In the genomic region with DNA sequence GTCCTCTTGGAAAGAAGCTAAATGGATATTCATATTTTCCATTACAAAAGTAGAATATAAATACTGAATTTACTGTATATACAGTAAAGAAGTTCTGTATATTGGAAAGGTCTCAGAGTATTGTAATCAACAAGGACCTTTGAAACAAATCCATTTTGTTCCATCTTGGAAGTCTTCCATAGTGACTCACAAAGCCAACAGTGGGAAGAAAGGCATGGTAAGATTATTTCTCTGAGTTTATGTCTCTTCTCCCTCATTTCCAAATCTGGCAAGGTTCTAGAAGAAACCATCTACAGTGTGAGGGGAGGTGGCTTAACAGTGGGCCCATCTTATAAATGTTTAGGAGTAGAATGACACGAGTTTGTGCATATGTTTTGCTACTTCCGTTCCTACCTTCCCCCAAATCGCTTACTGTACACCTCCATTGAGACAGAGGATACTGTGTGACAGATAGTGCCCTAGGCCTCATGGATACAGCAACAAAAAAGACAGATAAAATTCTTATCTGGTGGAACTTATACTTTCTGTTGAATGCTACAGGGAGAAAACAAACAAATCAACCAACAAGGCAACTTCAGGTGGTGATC, we compare ENCODE assay signal across 3 cellular contexts.
TF ChIP-seq lines count a peak whose summit lies in the region.

No MANE protein-coding gene starts in this region.

TF ChIP-seq in IMR-90, 13 proteins besides CTCF, POLR2A, EP300 and RAD21:
- TF ChIP-seq FOS (IDR thresholded peaks at IDR 0.05; ENCODE audit: low read depth, low read length): peak; percentile 51; the same call in 1 of the 2 replicates
- no peak for TF ChIP-seq SMC3 (IDR thresholded peaks at IDR 0.05; ENCODE audit: low read depth, low read length)
- 0 out of 2 replicates have a peak, but pooled peaks have one; percentile 4 for TF ChIP-seq BHLHE40 (IDR thresholded peaks at IDR 0.05; ENCODE audit: low read depth, low read length)

TF ChIP-seq in K562, 482 proteins besides CTCF, POLR2A, EP300 and RAD21 (continues in another document):
- TF ChIP-seq, protein P1, sequence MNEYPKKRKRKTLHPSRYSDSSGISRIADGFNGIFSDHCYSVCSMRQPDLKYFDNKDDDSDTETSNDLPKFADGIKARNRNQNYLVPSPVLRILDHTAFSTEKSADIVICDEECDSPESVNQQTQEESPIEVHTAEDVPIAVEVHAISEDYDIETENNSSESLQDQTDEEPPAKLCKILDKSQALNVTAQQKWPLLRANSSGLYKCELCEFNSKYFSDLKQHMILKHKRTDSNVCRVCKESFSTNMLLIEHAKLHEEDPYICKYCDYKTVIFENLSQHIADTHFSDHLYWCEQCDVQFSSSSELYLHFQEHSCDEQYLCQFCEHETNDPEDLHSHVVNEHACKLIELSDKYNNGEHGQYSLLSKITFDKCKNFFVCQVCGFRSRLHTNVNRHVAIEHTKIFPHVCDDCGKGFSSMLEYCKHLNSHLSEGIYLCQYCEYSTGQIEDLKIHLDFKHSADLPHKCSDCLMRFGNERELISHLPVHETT (CRISPR knock-in tag; conservative IDR thresholded peaks at IDR 0.05 in 1 of 2, IDR thresholded peaks at IDR 0.05 in 1 of 2): 0 out of 4 replicates have a peak, but pooled peaks of 1 of the 2 experiments have one; percentile 14
- TF ChIP-seq NFATC3 (IDR thresholded peaks at IDR 0.05) (no peak), TEAD2 (tag; IDR thresholded peaks at IDR 0.05) (no peak), CBFA2T3 (IDR thresholded peaks at IDR 0.05) (peak; percentile 20; the same call in 1 of the 2 replicates)
- TF ChIP-seq, protein P2, sequence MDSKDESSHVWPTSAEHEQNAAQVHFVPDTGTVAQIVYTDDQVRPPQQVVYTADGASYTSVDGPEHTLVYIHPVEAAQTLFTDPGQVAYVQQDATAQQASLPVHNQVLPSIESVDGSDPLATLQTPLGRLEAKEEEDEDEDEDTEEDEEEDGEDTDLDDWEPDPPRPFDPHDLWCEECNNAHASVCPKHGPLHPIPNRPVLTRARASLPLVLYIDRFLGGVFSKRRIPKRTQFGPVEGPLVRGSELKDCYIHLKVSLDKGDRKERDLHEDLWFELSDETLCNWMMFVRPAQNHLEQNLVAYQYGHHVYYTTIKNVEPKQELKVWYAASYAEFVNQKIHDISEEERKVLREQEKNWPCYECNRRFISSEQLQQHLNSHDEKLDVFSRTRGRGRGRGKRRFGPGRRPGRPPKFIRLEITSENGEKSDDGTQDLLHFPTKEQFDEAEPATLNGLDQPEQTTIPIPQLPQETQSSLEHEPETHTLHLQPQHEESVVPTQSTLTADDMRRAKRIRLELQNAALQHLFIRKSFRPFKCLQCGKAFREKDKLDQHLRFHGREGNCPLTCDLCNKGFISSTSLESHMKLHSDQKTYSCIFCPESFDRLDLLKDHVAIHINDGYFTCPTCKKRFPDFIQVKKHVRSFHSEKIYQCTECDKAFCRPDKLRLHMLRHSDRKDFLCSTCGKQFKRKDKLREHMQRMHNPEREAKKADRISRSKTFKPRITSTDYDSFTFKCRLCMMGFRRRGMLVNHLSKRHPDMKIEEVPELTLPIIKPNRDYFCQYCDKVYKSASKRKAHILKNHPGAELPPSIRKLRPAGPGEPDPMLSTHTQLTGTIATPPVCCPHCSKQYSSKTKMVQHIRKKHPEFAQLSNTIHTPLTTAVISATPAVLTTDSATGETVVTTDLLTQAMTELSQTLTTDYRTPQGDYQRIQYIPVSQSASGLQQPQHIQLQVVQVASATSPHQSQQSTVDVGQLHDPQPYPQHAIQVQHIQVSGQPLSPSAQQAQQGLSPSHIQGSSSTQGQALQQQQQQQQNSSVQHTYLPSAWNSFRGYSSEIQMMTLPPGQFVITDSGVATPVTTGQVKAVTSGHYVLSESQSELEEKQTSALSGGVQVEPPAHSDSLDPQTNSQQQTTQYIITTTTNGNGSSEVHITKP (IDR thresholded peaks at IDR 0.05; ENCODE audit: partially characterized antibody): peak; percentile 61
- TF ChIP-seq, protein P3, sequence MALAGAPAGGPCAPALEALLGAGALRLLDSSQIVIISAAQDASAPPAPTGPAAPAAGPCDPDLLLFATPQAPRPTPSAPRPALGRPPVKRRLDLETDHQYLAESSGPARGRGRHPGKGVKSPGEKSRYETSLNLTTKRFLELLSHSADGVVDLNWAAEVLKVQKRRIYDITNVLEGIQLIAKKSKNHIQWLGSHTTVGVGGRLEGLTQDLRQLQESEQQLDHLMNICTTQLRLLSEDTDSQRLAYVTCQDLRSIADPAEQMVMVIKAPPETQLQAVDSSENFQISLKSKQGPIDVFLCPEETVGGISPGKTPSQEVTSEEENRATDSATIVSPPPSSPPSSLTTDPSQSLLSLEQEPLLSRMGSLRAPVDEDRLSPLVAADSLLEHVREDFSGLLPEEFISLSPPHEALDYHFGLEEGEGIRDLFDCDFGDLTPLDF (CRISPR knock-in tag; IDR thresholded peaks at IDR 0.05): no peak
- TF ChIP-seq, protein P4, sequence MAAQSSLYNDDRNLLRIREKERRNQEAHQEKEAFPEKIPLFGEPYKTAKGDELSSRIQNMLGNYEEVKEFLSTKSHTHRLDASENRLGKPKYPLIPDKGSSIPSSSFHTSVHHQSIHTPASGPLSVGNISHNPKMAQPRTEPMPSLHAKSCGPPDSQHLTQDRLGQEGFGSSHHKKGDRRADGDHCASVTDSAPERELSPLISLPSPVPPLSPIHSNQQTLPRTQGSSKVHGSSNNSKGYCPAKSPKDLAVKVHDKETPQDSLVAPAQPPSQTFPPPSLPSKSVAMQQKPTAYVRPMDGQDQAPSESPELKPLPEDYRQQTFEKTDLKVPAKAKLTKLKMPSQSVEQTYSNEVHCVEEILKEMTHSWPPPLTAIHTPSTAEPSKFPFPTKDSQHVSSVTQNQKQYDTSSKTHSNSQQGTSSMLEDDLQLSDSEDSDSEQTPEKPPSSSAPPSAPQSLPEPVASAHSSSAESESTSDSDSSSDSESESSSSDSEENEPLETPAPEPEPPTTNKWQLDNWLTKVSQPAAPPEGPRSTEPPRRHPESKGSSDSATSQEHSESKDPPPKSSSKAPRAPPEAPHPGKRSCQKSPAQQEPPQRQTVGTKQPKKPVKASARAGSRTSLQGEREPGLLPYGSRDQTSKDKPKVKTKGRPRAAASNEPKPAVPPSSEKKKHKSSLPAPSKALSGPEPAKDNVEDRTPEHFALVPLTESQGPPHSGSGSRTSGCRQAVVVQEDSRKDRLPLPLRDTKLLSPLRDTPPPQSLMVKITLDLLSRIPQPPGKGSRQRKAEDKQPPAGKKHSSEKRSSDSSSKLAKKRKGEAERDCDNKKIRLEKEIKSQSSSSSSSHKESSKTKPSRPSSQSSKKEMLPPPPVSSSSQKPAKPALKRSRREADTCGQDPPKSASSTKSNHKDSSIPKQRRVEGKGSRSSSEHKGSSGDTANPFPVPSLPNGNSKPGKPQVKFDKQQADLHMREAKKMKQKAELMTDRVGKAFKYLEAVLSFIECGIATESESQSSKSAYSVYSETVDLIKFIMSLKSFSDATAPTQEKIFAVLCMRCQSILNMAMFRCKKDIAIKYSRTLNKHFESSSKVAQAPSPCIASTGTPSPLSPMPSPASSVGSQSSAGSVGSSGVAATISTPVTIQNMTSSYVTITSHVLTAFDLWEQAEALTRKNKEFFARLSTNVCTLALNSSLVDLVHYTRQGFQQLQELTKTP (IDR thresholded peaks at IDR 0.05; ENCODE audit: low read depth in 1 of 2, partially characterized antibody in 2 of 2): peak in 1 of 2 experiments; percentile 41

TF ChIP-seq in GM23338, 12 proteins besides CTCF, POLR2A, EP300 and RAD21:
- no peak for TF ChIP-seq EZH2 (IDR thresholded peaks at IDR 0.05; ENCODE audit: low read depth, unreplicated experiment)
- TF ChIP-seq CREB1 (CRISPR knock-in tag; IDR thresholded peaks at IDR 0.05; ENCODE audit: low read depth): no peak
- no peak for TF ChIP-seq ZNF331 (CRISPR knock-in tag; IDR thresholded peaks at IDR 0.05; ENCODE audit: low read depth)
- no peak for TF ChIP-seq JUNB (IDR thresholded peaks at IDR 0.05; ENCODE audit: unreplicated experiment)
- TF ChIP-seq, protein P5, sequence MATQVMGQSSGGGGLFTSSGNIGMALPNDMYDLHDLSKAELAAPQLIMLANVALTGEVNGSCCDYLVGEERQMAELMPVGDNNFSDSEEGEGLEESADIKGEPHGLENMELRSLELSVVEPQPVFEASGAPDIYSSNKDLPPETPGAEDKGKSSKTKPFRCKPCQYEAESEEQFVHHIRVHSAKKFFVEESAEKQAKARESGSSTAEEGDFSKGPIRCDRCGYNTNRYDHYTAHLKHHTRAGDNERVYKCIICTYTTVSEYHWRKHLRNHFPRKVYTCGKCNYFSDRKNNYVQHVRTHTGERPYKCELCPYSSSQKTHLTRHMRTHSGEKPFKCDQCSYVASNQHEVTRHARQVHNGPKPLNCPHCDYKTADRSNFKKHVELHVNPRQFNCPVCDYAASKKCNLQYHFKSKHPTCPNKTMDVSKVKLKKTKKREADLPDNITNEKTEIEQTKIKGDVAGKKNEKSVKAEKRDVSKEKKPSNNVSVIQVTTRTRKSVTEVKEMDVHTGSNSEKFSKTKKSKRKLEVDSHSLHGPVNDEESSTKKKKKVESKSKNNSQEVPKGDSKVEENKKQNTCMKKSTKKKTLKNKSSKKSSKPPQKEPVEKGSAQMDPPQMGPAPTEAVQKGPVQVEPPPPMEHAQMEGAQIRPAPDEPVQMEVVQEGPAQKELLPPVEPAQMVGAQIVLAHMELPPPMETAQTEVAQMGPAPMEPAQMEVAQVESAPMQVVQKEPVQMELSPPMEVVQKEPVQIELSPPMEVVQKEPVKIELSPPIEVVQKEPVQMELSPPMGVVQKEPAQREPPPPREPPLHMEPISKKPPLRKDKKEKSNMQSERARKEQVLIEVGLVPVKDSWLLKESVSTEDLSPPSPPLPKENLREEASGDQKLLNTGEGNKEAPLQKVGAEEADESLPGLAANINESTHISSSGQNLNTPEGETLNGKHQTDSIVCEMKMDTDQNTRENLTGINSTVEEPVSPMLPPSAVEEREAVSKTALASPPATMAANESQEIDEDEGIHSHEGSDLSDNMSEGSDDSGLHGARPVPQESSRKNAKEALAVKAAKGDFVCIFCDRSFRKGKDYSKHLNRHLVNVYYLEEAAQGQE (IDR thresholded peaks at IDR 0.05; ENCODE audit: unreplicated experiment): no peak
- TF ChIP-seq, protein P6, sequence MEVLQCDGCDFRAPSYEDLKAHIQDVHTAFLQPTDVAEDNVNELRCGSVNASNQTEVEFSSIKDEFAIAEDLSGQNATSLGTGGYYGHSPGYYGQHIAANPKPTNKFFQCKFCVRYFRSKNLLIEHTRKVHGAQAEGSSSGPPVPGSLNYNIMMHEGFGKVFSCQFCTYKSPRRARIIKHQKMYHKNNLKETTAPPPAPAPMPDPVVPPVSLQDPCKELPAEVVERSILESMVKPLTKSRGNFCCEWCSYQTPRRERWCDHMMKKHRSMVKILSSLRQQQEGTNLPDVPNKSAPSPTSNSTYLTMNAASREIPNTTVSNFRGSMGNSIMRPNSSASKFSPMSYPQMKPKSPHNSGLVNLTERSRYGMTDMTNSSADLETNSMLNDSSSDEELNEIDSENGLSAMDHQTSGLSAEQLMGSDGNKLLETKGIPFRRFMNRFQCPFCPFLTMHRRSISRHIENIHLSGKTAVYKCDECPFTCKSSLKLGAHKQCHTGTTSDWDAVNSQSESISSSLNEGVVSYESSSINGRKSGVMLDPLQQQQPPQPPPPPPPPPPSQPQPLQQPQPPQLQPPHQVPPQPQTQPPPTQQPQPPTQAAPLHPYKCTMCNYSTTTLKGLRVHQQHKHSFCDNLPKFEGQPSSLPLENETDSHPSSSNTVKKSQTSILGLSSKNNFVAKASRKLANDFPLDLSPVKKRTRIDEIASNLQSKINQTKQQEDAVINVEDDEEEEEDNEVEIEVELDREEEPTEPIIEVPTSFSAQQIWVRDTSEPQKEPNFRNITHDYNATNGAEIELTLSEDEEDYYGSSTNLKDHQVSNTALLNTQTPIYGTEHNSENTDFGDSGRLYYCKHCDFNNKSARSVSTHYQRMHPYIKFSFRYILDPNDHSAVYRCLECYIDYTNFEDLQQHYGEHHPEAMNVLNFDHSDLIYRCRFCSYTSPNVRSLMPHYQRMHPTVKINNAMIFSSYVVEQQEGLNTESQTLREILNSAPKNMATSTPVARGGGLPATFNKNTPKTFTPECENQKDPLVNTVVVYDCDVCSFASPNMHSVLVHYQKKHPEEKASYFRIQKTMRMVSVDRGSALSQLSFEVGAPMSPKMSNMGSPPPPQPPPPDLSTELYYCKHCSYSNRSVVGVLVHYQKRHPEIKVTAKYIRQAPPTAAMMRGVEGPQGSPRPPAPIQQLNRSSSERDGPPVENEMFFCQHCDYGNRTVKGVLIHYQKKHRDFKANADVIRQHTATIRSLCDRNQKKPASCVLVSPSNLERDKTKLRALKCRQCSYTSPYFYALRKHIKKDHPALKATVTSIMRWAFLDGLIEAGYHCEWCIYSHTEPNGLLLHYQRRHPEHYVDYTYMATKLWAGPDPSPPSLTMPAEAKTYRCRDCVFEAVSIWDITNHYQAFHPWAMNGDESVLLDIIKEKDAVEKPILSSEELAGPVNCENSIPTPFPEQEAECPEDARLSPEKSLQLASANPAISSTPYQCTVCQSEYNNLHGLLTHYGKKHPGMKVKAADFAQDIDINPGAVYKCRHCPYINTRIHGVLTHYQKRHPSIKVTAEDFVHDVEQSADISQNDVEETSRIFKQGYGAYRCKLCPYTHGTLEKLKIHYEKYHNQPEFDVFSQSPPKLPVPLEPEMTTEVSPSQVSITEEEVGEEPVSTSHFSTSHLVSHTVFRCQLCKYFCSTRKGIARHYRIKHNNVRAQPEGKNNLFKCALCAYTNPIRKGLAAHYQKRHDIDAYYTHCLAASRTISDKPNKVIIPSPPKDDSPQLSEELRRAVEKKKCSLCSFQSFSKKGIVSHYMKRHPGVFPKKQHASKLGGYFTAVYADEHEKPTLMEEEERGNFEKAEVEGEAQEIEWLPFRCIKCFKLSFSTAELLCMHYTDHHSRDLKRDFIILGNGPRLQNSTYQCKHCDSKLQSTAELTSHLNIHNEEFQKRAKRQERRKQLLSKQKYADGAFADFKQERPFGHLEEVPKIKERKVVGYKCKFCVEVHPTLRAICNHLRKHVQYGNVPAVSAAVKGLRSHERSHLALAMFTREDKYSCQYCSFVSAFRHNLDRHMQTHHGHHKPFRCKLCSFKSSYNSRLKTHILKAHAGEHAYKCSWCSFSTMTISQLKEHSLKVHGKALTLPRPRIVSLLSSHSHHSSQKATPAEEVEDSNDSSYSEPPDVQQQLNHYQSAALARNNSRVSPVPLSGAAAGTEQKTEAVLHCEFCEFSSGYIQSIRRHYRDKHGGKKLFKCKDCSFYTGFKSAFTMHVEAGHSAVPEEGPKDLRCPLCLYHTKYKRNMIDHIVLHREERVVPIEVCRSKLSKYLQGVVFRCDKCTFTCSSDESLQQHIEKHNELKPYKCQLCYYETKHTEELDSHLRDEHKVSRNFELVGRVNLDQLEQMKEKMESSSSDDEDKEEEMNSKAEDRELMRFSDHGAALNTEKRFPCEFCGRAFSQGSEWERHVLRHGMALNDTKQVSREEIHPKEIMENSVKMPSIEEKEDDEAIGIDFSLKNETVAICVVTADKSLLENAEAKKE (CRISPR knock-in tag; IDR thresholded peaks at IDR 0.05): no peak
- no peak for TF ChIP-seq ZNF114 (CRISPR knock-in tag; IDR thresholded peaks at IDR 0.05)
- no peak for TF ChIP-seq POLR2AphosphoS5 (IDR thresholded peaks at IDR 0.05; ENCODE audit: low read depth)
- TF ChIP-seq STAT1 (IDR thresholded peaks at IDR 0.05; ENCODE audit: unreplicated experiment): no peak
- TF ChIP-seq, protein P7, sequence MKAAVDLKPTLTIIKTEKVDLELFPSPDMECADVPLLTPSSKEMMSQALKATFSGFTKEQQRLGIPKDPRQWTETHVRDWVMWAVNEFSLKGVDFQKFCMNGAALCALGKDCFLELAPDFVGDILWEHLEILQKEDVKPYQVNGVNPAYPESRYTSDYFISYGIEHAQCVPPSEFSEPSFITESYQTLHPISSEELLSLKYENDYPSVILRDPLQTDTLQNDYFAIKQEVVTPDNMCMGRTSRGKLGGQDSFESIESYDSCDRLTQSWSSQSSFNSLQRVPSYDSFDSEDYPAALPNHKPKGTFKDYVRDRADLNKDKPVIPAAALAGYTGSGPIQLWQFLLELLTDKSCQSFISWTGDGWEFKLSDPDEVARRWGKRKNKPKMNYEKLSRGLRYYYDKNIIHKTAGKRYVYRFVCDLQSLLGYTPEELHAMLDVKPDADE (IDR thresholded peaks at IDR 0.05): no peak
- no peak for TF ChIP-seq NANOG (IDR thresholded peaks at IDR 0.05; ENCODE audit: borderline replicate concordance)
- no peak for TF ChIP-seq EZH2phosphoT487 (IDR thresholded peaks at IDR 0.05; ENCODE audit: unreplicated experiment)
